8 cellular contexts compared by ENCODE assay signal in genomic region chr9:21995652-21996275, GRCh38. TPM values are rescaled to one million over a fixed set of nuclear protein-coding genes. Genes with fewer than 3 reads are reported as not detected.
A peak's percentile ranks its signal among the peaks of the same experiment; 100 is the strongest.
DNase-seq lines count a peak whose midpoint lies in the region; ATAC-seq and TF ChIP-seq lines count a peak whose summit lies in the region.

No MANE protein-coding gene starts in this region.

- no peaks in the 10 kb centered on the region for H3K36me3 Mint-ChIP-seq in WTC11
- H3K36me3 Mint-ChIP-seq in nephron (ENCODE audit: low read depth), result no peaks in the 10 kb centered on the region

- H3K4me3 Mint-ChIP-seq in WTC11 (peak overlapping the region; percentile 63), nephron (peak overlapping the region; percentile 79 to 91 (median 85))

- peak; percentile 19 for DNase-seq in activated naive CD4-positive, alpha-beta T cell treated with Interleukin-2 at 50 U/mL for 16 hours
- DNase-seq in activated naive CD4-positive, alpha-beta T cell (lab: John Stamatoyannopoulos, UW), result no peak
- DNase-seq in WTC11 (ENCODE audit: low spot score) (peak; percentile 49), fibroblast of the aortic adventitia (ENCODE audit: low read depth) (no peak), cortex of kidney (lab: John Stamatoyannopoulos, UW) (no peak), middle frontal gyrus (ENCODE audit: extremely low spot score, low spot score) (no peak)

- no peak for TF ChIP-seq CTCF in WTC11 (IDR thresholded peaks at IDR 0.05)
- no peak for TF ChIP-seq CTCF in fibroblast of the aortic adventitia (IDR thresholded peaks at IDR 0.05; ENCODE audit: insufficient read depth, low read length)
- peak in 1 of 3 experiments; percentile 13 for TF ChIP-seq CTCF in nephron (IDR thresholded peaks at IDR 0.05; ENCODE audit: unreplicated experiment in 3 of 3)

- ATAC-seq in HG03571 (IDR thresholded peaks at IDR 0.05; ENCODE audit: unreplicated experiment) (peak; percentile 18), WTC11 (peak; percentile 42)

- peaks cover 36% of the 10 kb centered on the region for H3K4me1 Mint-ChIP-seq in WTC11
- H3K4me1 Mint-ChIP-seq in nephron, result peaks cover 10% of the 10 kb centered on the region

- CTCF ChIA-PET in WTC11 (lab: Charles Lee), result interaction anchor here (0.7 to 4.3 kb wide), 6 partner anchors 11 to 287 kb away, joined by 3 to 42 read pairs (median 6); partner anchors contain the start of gene CDKN2B

- POLR2A ChIA-PET in WTC11 (lab: Charles Lee), result no interaction called here

- H3K27me3 Mint-ChIP-seq in WTC11 (ENCODE audit: low read depth) (peaks cover 93% of the 10 kb centered on the region), nephron (ENCODE audit: low read depth) (peaks cover 87% of the 10 kb centered on the region)

- no peak overlapping the region for H3K27ac Mint-ChIP-seq in WTC11
- H3K27ac Mint-ChIP-seq in nephron, result no peak overlapping the region

- peak overlapping the region; percentile 86 for H3K4me3 ChIP-seq in fibroblast of the aortic adventitia (ENCODE audit: low read depth, low read length)

- no peaks in the 10 kb centered on the region for H3K9me3 Mint-ChIP-seq in WTC11
- H3K9me3 Mint-ChIP-seq in nephron, result no peaks in the 10 kb centered on the region

TF ChIP-seq in WTC11, 78 proteins besides CTCF, POLR2A, EP300 and RAD21:
- TF ChIP-seq NFYB (CRISPR knock-in tag; conservative IDR thresholded peaks at IDR 0.05; ENCODE audit: low read depth), result no peak
- no peak for TF ChIP-seq SMAD3 (CRISPR knock-in tag; IDR thresholded peaks at IDR 0.05; ENCODE audit: borderline replicate concordance)
- TF ChIP-seq IRF1 (CRISPR knock-in tag; IDR thresholded peaks at IDR 0.05), result no peak
- 0 out of 2 replicates have a peak, but pooled peaks have one; percentile 0 for TF ChIP-seq USF1 (CRISPR knock-in tag; IDR thresholded peaks at IDR 0.05)
- no peak for TF ChIP-seq CREB1 (CRISPR knock-in tag; IDR thresholded peaks at IDR 0.05)

RNA-seq across cellular contexts. Expression of gene CDKN2B-AS1, which starts 1.2 kb away (rescaled TPM):
- total RNA-seq in WTC11 (2021) (0.21 to 0.24 TPM in 2 of 3 replicates, not detected in the other), fibroblast of the aortic adventitia (ENCODE audit: low replicate concordance) (6.4 and 12.9 TPM in 2 replicates)

RNA-seq across cellular contexts. Expression of gene CDKN2A, which starts 1.6 kb away (rescaled TPM):
- 0.50 to 0.57 TPM (median 0.57 TPM) in 3 replicates for total RNA-seq in WTC11 (2021)
- 21.8 and 59.9 TPM in 2 replicates for total RNA-seq in fibroblast of the aortic adventitia (ENCODE audit: low replicate concordance)

RNA-seq across cellular contexts. Expression of gene CDKN2B, which starts 13.3 kb away (rescaled TPM):
- total RNA-seq in WTC11 (2021), result 0.13 to 0.73 TPM (median 0.46 TPM) in 3 replicates
- 16.0 and 35.8 TPM in 2 replicates for total RNA-seq in fibroblast of the aortic adventitia (ENCODE audit: low replicate concordance)

Comparison
In these comparisons a context has a peak if more than half of its experiments do, and no peak if none do; other contexts are left out.
1. DNase-seq: peak in activated naive CD4-positive, alpha-beta T cell treated with Interleukin-2 at 50 U/mL for 16 hours (single experiment) and WTC11 (single experiment); none in activated naive CD4-positive, alpha-beta T cell (0 of 4), fibroblast of the aortic adventitia (single experiment), cortex of kidney (single experiment) and middle frontal gyrus (single experiment).
2. RNA of gene CDKN2A, which starts 1.6 kb away (total RNA-seq): 21.8 to 59.9 TPM in fibroblast of the aortic adventitia; 0.50 to 0.57 TPM in WTC11; every median in the first group is over 10 times any median in the second.